In the genomic region with DNA sequence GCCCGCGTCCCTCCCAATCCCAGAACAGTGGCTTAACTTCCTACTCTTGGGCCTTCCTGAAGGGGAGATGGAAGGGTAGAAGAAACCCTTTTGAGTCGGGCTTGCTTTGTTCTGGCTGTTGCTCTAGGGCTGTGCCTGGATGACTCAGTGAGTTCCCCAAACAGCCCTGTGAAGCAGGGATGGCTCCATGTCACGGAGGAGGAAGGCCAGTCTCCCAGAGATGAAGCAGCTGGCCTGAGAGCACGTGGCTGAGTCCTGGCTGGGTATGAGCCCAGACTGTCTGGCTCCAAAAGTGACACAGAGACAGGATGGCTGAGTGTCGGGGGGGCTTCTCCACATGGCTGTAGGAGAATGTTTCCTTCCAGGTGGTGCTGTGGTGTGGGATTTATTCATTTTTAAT, we compare ENCODE assay signal across 8 cellular contexts.
A peak's percentile ranks its signal among the peaks of the same experiment; 100 is the strongest.
DNase-seq lines count a peak whose midpoint lies in the region; ATAC-seq and TF ChIP-seq lines count a peak whose summit lies in the region.

No MANE protein-coding gene starts in this region.

- H3K36me3 ChIP-seq in RWPE2 (ENCODE audit: low read depth) (no peaks in the 10 kb centered on the region), mucosa of stomach (ENCODE audit: control insufficient read depth, insufficient read depth, low read length) (no peaks in the 10 kb centered on the region)

- no peaks in the 10 kb centered on the region for H3K27me3 Mint-ChIP-seq in effector memory CD8-positive, alpha-beta T cell

- H3K9me3 ChIP-seq in RWPE2 (ENCODE audit: severe bottlenecking) (no peaks in the 10 kb centered on the region), mucosa of stomach (ENCODE audit: control insufficient read depth, low read length) (no peaks in the 10 kb centered on the region)

- no peak for TF ChIP-seq CTCF in RWPE2 (IDR thresholded peaks at IDR 0.05; ENCODE audit: poor library complexity, severe bottlenecking)

- H3K36me3 Mint-ChIP-seq in effector memory CD8-positive, alpha-beta T cell (ENCODE audit: insufficient read depth): peaks cover 77% of the 10 kb centered on the region

- H3K4me1 ChIP-seq in RWPE2 (ENCODE audit: insufficient read depth, poor library complexity, severe bottlenecking): peaks cover 16% of the 10 kb centered on the region
- H3K4me1 ChIP-seq in mucosa of stomach (ENCODE audit: control insufficient read depth, insufficient read depth, low read length): peaks cover 12% of the 10 kb centered on the region

- H3K27ac Mint-ChIP-seq in effector memory CD8-positive, alpha-beta T cell: peak overlapping the region; percentile 97

- ATAC-seq in RWPE2 (ENCODE audit: low read depth) (peak; percentile 49; the same call in 2 of the 3 replicates), GM18511 (IDR thresholded peaks at IDR 0.05; ENCODE audit: unreplicated experiment) (no peak), GM21529 (IDR thresholded peaks at IDR 0.05; ENCODE audit: unreplicated experiment) (no peak), GM19023 (IDR thresholded peaks at IDR 0.05; ENCODE audit: unreplicated experiment) (no peak)
- no peak for ATAC-seq in effector memory CD8-positive, alpha-beta T cell (replicated peaks)

- H3K27me3 ChIP-seq in RWPE2 (ENCODE audit: insufficient read depth, poor library complexity, severe bottlenecking) (no peaks in the 10 kb centered on the region), mucosa of stomach (ENCODE audit: control insufficient read depth, insufficient read depth, low read length) (no peaks in the 10 kb centered on the region)

- peak overlapping the region; percentile 48 for H3K27ac ChIP-seq in RWPE2 (ENCODE audit: poor library complexity, severe bottlenecking)

- H3K4me3 Mint-ChIP-seq in effector memory CD8-positive, alpha-beta T cell: peak overlapping the region; percentile 80 to 86

- no peaks in the 10 kb centered on the region for H3K9me3 Mint-ChIP-seq in effector memory CD8-positive, alpha-beta T cell

- no peak overlapping the region for H3K4me3 ChIP-seq in RWPE2 (ENCODE audit: severe bottlenecking)
- H3K4me3 ChIP-seq in mucosa of stomach (ENCODE audit: low read length): no peak overlapping the region

- DNase-seq in GM04504 (ENCODE audit: low read depth) (peak; percentile 92), RWPE2 (ENCODE audit: low spot score) (no peak), D341Med (ENCODE audit: low spot score) (no peak)
- DNase-seq in effector memory CD8-positive, alpha-beta T cell: no peak

- H3K4me1 Mint-ChIP-seq in effector memory CD8-positive, alpha-beta T cell (ENCODE audit: low read depth in 2 of 2): peaks cover 47 to 52% of the 10 kb centered on the region in 2 donors

- H3K9ac ChIP-seq in mucosa of stomach (ENCODE audit: low read length): peak overlapping the region; percentile 37
